Comparison of ENCODE assay signal across 16 cellular contexts in the genomic region with DNA sequence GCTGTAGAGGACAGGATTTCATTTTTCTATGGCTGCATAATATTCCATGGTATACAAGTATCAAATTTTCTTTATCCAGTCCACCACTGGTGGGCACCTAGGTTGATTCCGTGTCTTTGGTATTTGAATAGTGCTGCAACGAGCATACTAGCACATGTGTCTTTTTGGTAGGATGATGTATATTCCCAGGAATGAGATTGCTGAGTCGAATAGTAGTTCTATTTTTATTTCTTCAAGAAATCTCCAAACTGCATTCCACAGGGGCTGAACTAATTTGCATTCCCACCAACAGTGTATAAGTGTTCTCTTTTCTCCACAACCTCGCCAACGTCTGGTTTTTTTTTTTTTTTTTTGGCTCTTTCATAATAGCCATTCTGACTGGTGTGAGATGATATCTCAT.
"Had no signal": no experiment of that assay in that cellular context is flagged by ENCODE, and none has a peak within 500 bp of the region (broad histone marks: within the 10 kb centered on the region; RNA-seq: fewer than 3 reads in every experiment).

No MANE protein-coding gene starts in this region.

- H3K36me3 Mint-ChIP-seq: activated naive CD4-positive, alpha-beta T cell treated with anti-CD3 and anti-CD28 coated beads, Interleukin-2, amount 50 U/mL, for 24 hours; natural killer cell had no signal

- DNase-seq: activated CD4-positive, alpha-beta T cell treated with anti-CD3 and anti-CD28 coated beads, Interleukin-2, amount 50 U/mL, for 1 hour; activated CD4-positive, CD25-positive, alpha-beta regulatory T cell treated with anti-CD3 and anti-CD28 coated beads, Interleukin-2, amount 50 U/mL, for 72 hours; activated CD8-positive, alpha-beta memory T cell treated with anti-CD3 and anti-CD28 coated beads for 24 hours; activated gamma-delta T cell; adrenal gland; colonic mucosa; erythroblast; mesenchymal stem cell; mucosa of descending colon; natural killer cell; stimulated activated CD8-positive, alpha-beta memory T cell treated with anti-CD3 and anti-CD28 coated beads, Interleukin-4, amount 100 ng/mL, for 48 hours; stimulated activated naive CD4-positive, alpha-beta T cell; trophoblast cell had no signal

- H3K9me3 Mint-ChIP-seq: activated naive CD4-positive, alpha-beta T cell treated with anti-CD3 and anti-CD28 coated beads, Interleukin-2, amount 50 U/mL, for 24 hours; natural killer cell; T-helper 1 cell treated with Interleukin-12 subunit alpha and Interleukin-12 subunit beta and Interleukin-4 antibody, amounts not matched to agents 30 μg/mL and 1 μg/mL, for 36 hours had no signal

- ATAC-seq: mucosa of descending colon, natural killer cell had no signal

- H3K27ac Mint-ChIP-seq: activated naive CD4-positive, alpha-beta T cell treated with anti-CD3 and anti-CD28 coated beads, Interleukin-2, amount 50 U/mL, for 24 hours; natural killer cell; T-helper 1 cell treated with Interleukin-12 subunit alpha and Interleukin-12 subunit beta and Interleukin-4 antibody, amounts not matched to agents 30 μg/mL and 1 μg/mL, for 36 hours had no signal

- H3K4me3 Mint-ChIP-seq: activated naive CD4-positive, alpha-beta T cell treated with anti-CD3 and anti-CD28 coated beads, Interleukin-2, amount 50 U/mL, for 24 hours; natural killer cell; T-helper 1 cell treated with Interleukin-12 subunit alpha and Interleukin-12 subunit beta and Interleukin-4 antibody, amounts not matched to agents 30 μg/mL and 1 μg/mL, for 36 hours had no signal

- H3K4me1 Mint-ChIP-seq: activated naive CD4-positive, alpha-beta T cell treated with anti-CD3 and anti-CD28 coated beads, Interleukin-2, amount 50 U/mL, for 24 hours; natural killer cell had no signal

- H3K4me3 ChIP-seq: adrenal gland, colonic mucosa, mucosa of descending colon, vagina had no signal
